Comparison of ENCODE assay signal across 24 cellular contexts in the genomic region with DNA sequence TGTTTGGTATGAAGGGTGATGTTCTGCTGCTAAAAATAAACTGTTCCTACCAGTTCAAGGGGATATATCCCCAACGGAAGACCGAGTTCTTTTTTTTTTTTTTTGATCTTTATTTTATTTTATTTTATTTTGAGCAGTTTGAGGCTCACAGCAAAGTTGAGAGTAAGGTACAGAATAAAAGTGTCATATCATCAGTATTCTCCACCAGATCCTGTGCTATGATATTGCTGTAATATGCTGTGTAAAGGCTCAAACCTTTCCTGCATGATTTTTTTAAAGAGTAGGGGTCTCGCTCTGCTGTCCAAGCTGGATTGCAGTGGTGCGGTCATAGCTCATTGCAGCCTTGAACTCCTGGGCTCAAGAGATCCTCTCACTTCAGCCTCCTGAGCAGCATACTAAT.
"Had no signal": no experiment of that assay in that cellular context is flagged by ENCODE, and none has a peak within 500 bp of the region (broad histone marks: within the 10 kb centered on the region; RNA-seq: fewer than 3 reads in every experiment).

No MANE protein-coding gene starts in this region.

- H3K36me3 ChIP-seq: colonic mucosa, gastroesophageal sphincter, left lung had no signal

- ATAC-seq: effector memory CD8-positive, alpha-beta T cell; foreskin keratinocyte; gastroesophageal sphincter; heart left ventricle; left ventricle myocardium superior; mucosa of descending colon; naive thymus-derived CD8-positive, alpha-beta T cell had no signal

- H3K36me3 Mint-ChIP-seq: immature natural killer cell had no signal

- H3K4me2 ChIP-seq: hepatocyte had no signal

- H3K9me3 ChIP-seq: colonic mucosa, esophagus muscularis mucosa, gastroesophageal sphincter, heart left ventricle, left lung, lower lobe of right lung, mucosa of descending colon had no signal

- H3K27me3 ChIP-seq: colonic mucosa, esophagus muscularis mucosa, foreskin keratinocyte, gastroesophageal sphincter, heart left ventricle, hepatocyte, left lung had no signal

- H3K4me3 Mint-ChIP-seq: dendritic cell treated with granulocyte-macrophage colony-stimulating factor and Interleukin-4, amounts not matched to agents 40 ng/mL and 50 ng/mL, for 4 days; mesothelial cell of epicardium; naive B cell; naive thymus-derived CD8-positive, alpha-beta T cell had no signal

- H3K4me1 Mint-ChIP-seq: mesothelial cell of epicardium had no signal

- H3K27ac Mint-ChIP-seq: dendritic cell treated with granulocyte-macrophage colony-stimulating factor and Interleukin-4, amounts not matched to agents 40 ng/mL and 50 ng/mL, for 4 days; mesothelial cell of epicardium had no signal

- H3K4me3 ChIP-seq: colonic mucosa, esophagus muscularis mucosa, gastroesophageal sphincter, heart left ventricle, hepatocyte, left lung, lower lobe of right lung, mucosa of descending colon had no signal

- H3K27me3 Mint-ChIP-seq: dendritic cell treated with granulocyte-macrophage colony-stimulating factor and Interleukin-4, amounts not matched to agents 40 ng/mL and 50 ng/mL, for 4 days; effector memory CD8-positive, alpha-beta T cell; naive B cell; naive thymus-derived CD8-positive, alpha-beta T cell had no signal

- FAIRE-seq: endothelial cell of umbilical vein had no signal

- H3K9me3 Mint-ChIP-seq: dendritic cell treated with granulocyte-macrophage colony-stimulating factor and Interleukin-4, amounts not matched to agents 40 ng/mL and 50 ng/mL, for 4 days; effector memory CD8-positive, alpha-beta T cell; immature natural killer cell; mesothelial cell of epicardium; naive B cell; naive thymus-derived CD8-positive, alpha-beta T cell had no signal

- DNase-seq: colonic mucosa; cortex of kidney; effector CD8-positive, alpha-beta T cell; effector memory CD8-positive, alpha-beta T cell; foreskin keratinocyte; heart left ventricle; hypothalamus; immature natural killer cell; islet precursor cell; kidney; kidney glomerular epithelial cell; left lung; left ventricle myocardium superior; lower lobe of right lung; mesenchymal stem cell; mucosa of descending colon; naive B cell; naive thymus-derived CD8-positive, alpha-beta T cell had no signal

- H3K27ac ChIP-seq: colonic mucosa, esophagus muscularis mucosa, foreskin keratinocyte, gastroesophageal sphincter, heart left ventricle, hepatocyte, left lung, lower lobe of right lung had no signal

- H3K4me1 ChIP-seq: colonic mucosa, esophagus muscularis mucosa, foreskin keratinocyte, gastroesophageal sphincter, heart left ventricle, left lung, lower lobe of right lung had no signal

- H2AFZ ChIP-seq: hepatocyte had no signal
